1 cellular context compared by ENCODE assay signal in genomic region chr3:45465192-45465591, GRCh38.
TF ChIP-seq lines count a peak whose summit lies in the region.

No MANE protein-coding gene starts in this region.

TF ChIP-seq in GM23338, 12 proteins besides CTCF, POLR2A, EP300 and RAD21 (continued from another document):
- TF ChIP-seq ZNF462 (CRISPR knock-in tag; IDR thresholded peaks at IDR 0.05) (no peak), ZNF331 (CRISPR knock-in tag; IDR thresholded peaks at IDR 0.05; ENCODE audit: low read depth) (no peak), STAT1 (IDR thresholded peaks at IDR 0.05; ENCODE audit: unreplicated experiment) (no peak), POLR2AphosphoS5 (IDR thresholded peaks at IDR 0.05; ENCODE audit: low read depth) (no peak), JUNB (IDR thresholded peaks at IDR 0.05; ENCODE audit: unreplicated experiment) (no peak), ZNF114 (CRISPR knock-in tag; IDR thresholded peaks at IDR 0.05) (no peak), CREB1 (CRISPR knock-in tag; IDR thresholded peaks at IDR 0.05; ENCODE audit: low read depth) (no peak), EZH2phosphoT487 (IDR thresholded peaks at IDR 0.05; ENCODE audit: unreplicated experiment) (no peak)
